In the genomic region with DNA sequence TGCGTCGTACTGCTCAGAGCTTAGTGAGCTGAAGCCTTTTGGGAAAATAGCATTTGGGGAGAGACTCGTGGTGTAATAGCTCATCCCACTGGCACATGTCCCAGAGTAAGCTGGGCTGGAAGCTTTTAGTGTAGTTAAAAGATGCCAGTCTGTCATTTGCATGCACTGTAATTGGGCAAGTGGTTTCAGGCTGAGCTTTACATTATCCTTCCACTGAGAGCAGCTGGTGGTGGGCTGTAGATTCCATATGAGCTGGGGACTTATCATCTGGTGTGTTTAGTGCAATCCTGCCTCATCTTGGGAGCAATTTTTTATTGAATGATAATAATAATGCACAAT, we compare ENCODE assay signal across 10 cellular contexts.
DNase-seq lines count a peak whose midpoint lies in the region; ATAC-seq and TF ChIP-seq lines count a peak whose summit lies in the region.
"Had no signal": no experiment of that assay in that cellular context is flagged by ENCODE, and none has a peak within 500 bp of the region (broad histone marks: within the 10 kb centered on the region; RNA-seq: fewer than 3 reads in every experiment).

No MANE protein-coding gene starts in this region.

- H4K20me1 ChIP-seq in smooth muscle cell (ENCODE audit: low read depth) = peaks cover 71% of the 10 kb centered on the region

- H3K4me3 ChIP-seq in smooth muscle cell = peak overlapping the region; percentile 12
- H3K4me3 ChIP-seq in lower lobe of right lung = no peak overlapping the region
- H3K4me3 ChIP-seq: lung had no signal

- no peaks in the 10 kb centered on the region for H3F3A ChIP-seq in smooth muscle cell (ENCODE audit: low read depth)

- peaks cover 80% of the 10 kb centered on the region for H3K79me2 ChIP-seq in smooth muscle cell (ENCODE audit: low read depth)

- no peak for TF ChIP-seq CTCF in smooth muscle cell (IDR thresholded peaks at IDR 0.05; ENCODE audit: borderline replicate concordance, insufficient read depth, poor library complexity, severe bottlenecking)
- TF ChIP-seq CTCF in lower lobe of right lung (IDR thresholded peaks at IDR 0.05) = no peak

- no peak for ATAC-seq in HG02798 (IDR thresholded peaks at IDR 0.05; ENCODE audit: poor library complexity, unreplicated experiment)
- ATAC-seq in GM19023 (IDR thresholded peaks at IDR 0.05; ENCODE audit: unreplicated experiment) = no peak
- ATAC-seq in lower lobe of right lung = no peak
- ATAC-seq: stimulated activated effector memory CD8-positive, alpha-beta T cell treated with anti-CD3 and anti-CD28 coated beads, Interleukin-12 subunit alpha, Interleukin-12 subunit beta, amount 100 ng/mL, for 72 hours had no signal

- no peaks in the 10 kb centered on the region for H3K27me3 ChIP-seq in smooth muscle cell (ENCODE audit: low read depth)
- H3K27me3 ChIP-seq in lower lobe of right lung (ENCODE audit: low read depth) = no peaks in the 10 kb centered on the region

- DNase-seq in H4 (ENCODE audit: low spot score) (peak; percentile 40), SK-MEL-5 (ENCODE audit: low read depth, low spot score) (peak; percentile 52), globus pallidus (ENCODE audit: low spot score) (peak; percentile 38), smooth muscle cell (lab: John Stamatoyannopoulos, UW; ENCODE audit: unreplicated experiment) (peak; percentile 10), lower lobe of right lung (no peak)
- no peak for DNase-seq in stimulated activated CD4-positive, alpha-beta T cell treated with anti-CD3 and anti-CD28 coated beads, Interleukin-4, amount 100 ng/mL, for 24 hours

- H3K9ac ChIP-seq in smooth muscle cell (ENCODE audit: low read depth) = no peak overlapping the region

- H3K4me2 ChIP-seq in smooth muscle cell = peak overlapping the region; percentile 73

- intact Hi-C loops in lower lobe of right lung (cut with DNase I) = no loop called here

- H3K36me3 ChIP-seq in smooth muscle cell (ENCODE audit: low read depth) (no peaks in the 10 kb centered on the region), lower lobe of right lung (no peaks in the 10 kb centered on the region)

- 13% methylated on average over 3 of the region's 3 CpGs for WGBS in smooth muscle cell (ENCODE audit: low lambda C conversion rate)

- no peak overlapping the region for H2AFZ ChIP-seq in smooth muscle cell (ENCODE audit: low read depth)

- H3K4me1 ChIP-seq in smooth muscle cell (ENCODE audit: low read depth) (peaks cover 19% of the 10 kb centered on the region), lower lobe of right lung (peaks cover 35% of the 10 kb centered on the region)

- H3K27ac ChIP-seq in smooth muscle cell (ENCODE audit: low read depth) (peak overlapping the region; percentile 38), lower lobe of right lung (no peak overlapping the region)

- H3K9me3 ChIP-seq in smooth muscle cell (replicated peaks; ENCODE audit: low read depth) (no peaks in the 10 kb centered on the region), lower lobe of right lung (no peaks in the 10 kb centered on the region)

- in situ Hi-C loops in SK-MEL-5 (cut with HindIII; ENCODE audit: low pct_unique_long_range_greater_than_20kb, low sequenced_read_pairs) = no loop called here

Comparison
In these comparisons a context has a peak if more than half of its experiments do, and no peak if none do; other contexts are left out.
1. DNase-seq: peak in H4 (single experiment), SK-MEL-5 (single experiment), globus pallidus (single experiment) and smooth muscle cell (single experiment); none in lower lobe of right lung (single experiment) and stimulated activated CD4-positive, alpha-beta T cell treated with anti-CD3 and anti-CD28 coated beads, Interleukin-4, amount 100 ng/mL, for 24 hours (single experiment).